8 cellular contexts compared by ENCODE assay signal in the genomic region with DNA sequence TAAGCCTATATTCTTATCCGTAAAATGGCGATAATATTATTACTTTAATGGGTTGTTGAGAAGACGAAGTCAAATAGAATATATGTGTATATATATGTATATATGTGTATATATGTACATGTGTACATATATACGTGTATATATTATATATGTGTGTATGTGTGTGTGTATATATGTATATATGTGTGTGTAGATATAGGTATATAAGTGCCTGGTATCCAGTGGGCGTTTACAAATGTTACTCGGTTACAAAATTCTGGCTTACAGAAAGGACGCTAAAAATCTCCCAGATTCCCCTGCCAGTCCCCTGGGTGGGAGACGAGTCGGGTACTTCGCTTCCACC.
A peak's percentile ranks its signal among the peaks of the same experiment; 100 is the strongest.
DNase-seq lines count a peak whose midpoint lies in the region; TF ChIP-seq lines count a peak whose summit lies in the region.

No MANE protein-coding gene starts in this region.

- peak overlapping the region; percentile 96 for H3K4me3 Mint-ChIP-seq in T-helper 1 cell treated with Interleukin-12 subunit alpha and Interleukin-12 subunit beta and Interleukin-4 antibody, amounts not matched to agents 30 μg/mL and 1 μg/mL, for 36 hours

- H3K27me3 Mint-ChIP-seq in T-helper 1 cell treated with Interleukin-12 subunit alpha and Interleukin-12 subunit beta and Interleukin-4 antibody, amounts not matched to agents 30 μg/mL and 1 μg/mL, for 36 hours (ENCODE audit: low read depth) = peaks cover 8% of the 10 kb centered on the region

- peak overlapping the region; percentile 84 for H3K4me3 ChIP-seq in NB4 (ENCODE audit: low read depth, low read length)
- peak overlapping the region; percentile 83 for H3K4me3 ChIP-seq in rectal smooth muscle tissue (ENCODE audit: low read length)

- TF ChIP-seq CTCF in NB4 (IDR thresholded peaks at IDR 0.05; ENCODE audit: low read depth, low read length) = no peak

- H3K27ac Mint-ChIP-seq in T-helper 1 cell treated with Interleukin-12 subunit alpha and Interleukin-12 subunit beta and Interleukin-4 antibody, amounts not matched to agents 30 μg/mL and 1 μg/mL, for 36 hours = no peak overlapping the region

- DNase-seq in T-helper 1 cell (no peak), NB4 (ENCODE audit: low read depth) (no peak), epithelial cell of prostate (ENCODE audit: low read depth, low spot score) (no peak), hypothalamus (lab: John Stamatoyannopoulos, UW) (no peak), NK-92 (lab: John Stamatoyannopoulos, UW; ENCODE audit: unreplicated experiment) (no peak), RKO (ENCODE audit: low spot score) (no peak)

- H3K36me3 ChIP-seq in rectal smooth muscle tissue (ENCODE audit: control insufficient read depth, insufficient read depth, low read length) = no peaks in the 10 kb centered on the region

- H3K4me1 ChIP-seq in rectal smooth muscle tissue (ENCODE audit: control insufficient read depth, insufficient read depth, low read length) = peaks cover 2% of the 10 kb centered on the region

- H3K9me3 Mint-ChIP-seq in T-helper 1 cell treated with Interleukin-12 subunit alpha and Interleukin-12 subunit beta and Interleukin-4 antibody, amounts not matched to agents 30 μg/mL and 1 μg/mL, for 36 hours = no peaks in the 10 kb centered on the region

- TF ChIP-seq POLR2A in NB4 (IDR thresholded peaks at IDR 0.05; ENCODE audit: extremely low read depth, insufficient read length) = no peak

- H3K9ac ChIP-seq in rectal smooth muscle tissue (ENCODE audit: low read length) = no peak overlapping the region

- no peaks in the 10 kb centered on the region for H3K27me3 ChIP-seq in rectal smooth muscle tissue (ENCODE audit: control insufficient read depth, insufficient read depth, low read length)

- H3K4me1 Mint-ChIP-seq in T-helper 1 cell treated with Interleukin-12 subunit alpha and Interleukin-12 subunit beta and Interleukin-4 antibody, amounts not matched to agents 30 μg/mL and 1 μg/mL, for 36 hours (ENCODE audit: low read depth) = peaks cover 9% of the 10 kb centered on the region

- H3K36me3 Mint-ChIP-seq in T-helper 1 cell treated with Interleukin-12 subunit alpha and Interleukin-12 subunit beta and Interleukin-4 antibody, amounts not matched to agents 30 μg/mL and 1 μg/mL, for 36 hours (ENCODE audit: low read depth) = no peaks in the 10 kb centered on the region

- peak overlapping the region; percentile 70 for H3K27ac ChIP-seq in epithelial cell of prostate
- H3K27ac ChIP-seq in rectal smooth muscle tissue (ENCODE audit: low read depth, low read length) = peak overlapping the region; percentile 87
